24 cellular contexts compared by ENCODE assay signal in genomic region chrX:49912086-49912485, GRCh38.
"Had no signal": no experiment of that assay in that cellular context is flagged by ENCODE, and none has a peak within 500 bp of the region (broad histone marks: within the 10 kb centered on the region; RNA-seq: fewer than 3 reads in every experiment).

No MANE protein-coding gene starts in this region.

- H3K36me3 ChIP-seq: brain microvascular endothelial cell, cardiac muscle cell had no signal

- H3K9me3 Mint-ChIP-seq: activated CD4-positive, alpha-beta memory T cell treated with anti-CD3 and anti-CD28 coated beads for 36 hours; activated CD4-positive, alpha-beta T cell treated with anti-CD3 and anti-CD28 coated beads, Interleukin-2, amount 10 ng/mL, durations not matched to agents 7 days and 5 days; activated T-cell treated with anti-CD3 and anti-CD28 coated beads, Interleukin-2, amount 50 U/mL, for 4 hours; T-cell had no signal

- H3K27ac ChIP-seq: brain microvascular endothelial cell, cardiac muscle cell, SK-N-MC had no signal

- H3K27ac Mint-ChIP-seq: activated CD4-positive, alpha-beta memory T cell treated with anti-CD3 and anti-CD28 coated beads for 36 hours; activated CD4-positive, alpha-beta T cell treated with anti-CD3 and anti-CD28 coated beads, Interleukin-2, amount 10 ng/mL, durations not matched to agents 7 days and 5 days; activated naive CD8-positive, alpha-beta T cell; T-cell had no signal

- H3K4me3 ChIP-seq: cardiac muscle cell, SK-N-MC had no signal

- ATAC-seq: activated T-cell treated with anti-CD3 and anti-CD28 coated beads, Interleukin-2, amount 50 U/mL, for 4 hours; Right ventricle myocardium inferior; T-cell had no signal

- H3K4me3 Mint-ChIP-seq: activated CD4-positive, alpha-beta memory T cell treated with anti-CD3 and anti-CD28 coated beads for 36 hours; activated CD4-positive, alpha-beta T cell treated with anti-CD3 and anti-CD28 coated beads, Interleukin-2, amount 10 ng/mL, durations not matched to agents 7 days and 5 days; activated naive CD8-positive, alpha-beta T cell; activated T-cell treated with anti-CD3 and anti-CD28 coated beads, Interleukin-2, amount 50 U/mL, for 4 hours; T-cell had no signal

- H3K36me3 Mint-ChIP-seq: activated CD4-positive, alpha-beta memory T cell treated with anti-CD3 and anti-CD28 coated beads for 36 hours; activated naive CD8-positive, alpha-beta T cell; T-cell had no signal

- FAIRE-seq: TTC549 had no signal

- H3K27me3 Mint-ChIP-seq: activated CD4-positive, alpha-beta memory T cell treated with anti-CD3 and anti-CD28 coated beads for 36 hours; activated naive CD8-positive, alpha-beta T cell had no signal

- DNase-seq: activated CD4-positive, alpha-beta memory T cell treated with anti-CD3 and anti-CD28 coated beads for 36 hours; activated CD4-positive, alpha-beta T cell treated with anti-CD3 and anti-CD28 coated beads, Interleukin-2, amount 10 ng/mL, durations not matched to agents 7 days and 5 days; activated CD4-positive, CD25-positive, alpha-beta regulatory T cell; activated CD8-positive, alpha-beta memory T cell treated with anti-CD3 and anti-CD28 coated beads for 24 hours; activated effector memory CD4-positive, alpha-beta T cell treated with anti-CD3 and anti-CD28 coated beads, Interleukin-2, amount 50 U/mL, for 16 hours; activated naive CD4-positive, alpha-beta T cell treated with Interleukin-2 at 50 U/mL for 16 hours; activated T-cell treated with anti-CD3 and anti-CD28 coated beads, Interleukin-2, amount 50 U/mL, for 4 hours; amygdala; brain microvascular endothelial cell; KG1; NCI-H1048; NCI-H1417 treated with DMSO at 0.1 percent for 48 hours; NCI-H187; NCI-H2081; NCI-H510A treated with DMSO at 0.1 percent for 48 hours; NCI-H69; T-cell; T-helper 2 cell; T1000 had no signal

- H3K27me3 ChIP-seq: brain microvascular endothelial cell, cardiac muscle cell had no signal
